Comparison of ENCODE assay signal across 1 cellular context in genomic region chr9:125632321-125633115, GRCh38.
TF ChIP-seq lines count a peak whose summit lies in the region.

No MANE protein-coding gene starts in this region.

TF ChIP-seq in GM12878, 131 proteins besides CTCF, POLR2A, EP300 and RAD21 (continued from another document and continues in another):
- TF ChIP-seq SUZ12 (IDR thresholded peaks at IDR 0.05; ENCODE audit: unreplicated experiment) (no peak), MLLT1 (IDR thresholded peaks at IDR 0.05) (peak; percentile 97), JUND (IDR thresholded peaks at IDR 0.05; ENCODE audit: low read depth, low read length) (peak; percentile 77; the same call in 1 of the 2 replicates), SREBF2 (IDR thresholded peaks at IDR 0.05; ENCODE audit: low read length) (no peak), USF2 (IDR thresholded peaks at IDR 0.05; ENCODE audit: borderline replicate concordance, low read depth, low read length) (no peak; the same call in 1 of the 2 replicates), NKRF (conservative IDR thresholded peaks at IDR 0.05) (no peak; the same call in 1 of the 2 replicates), CHD2 (IDR thresholded peaks at IDR 0.05; ENCODE audit: borderline replicate concordance, low read depth, low read length) (peak; percentile 92), NFIC (IDR thresholded peaks at IDR 0.05; ENCODE audit: low read depth, low read length) (peak; percentile 100), MTA3 (IDR thresholded peaks at IDR 0.05; ENCODE audit: borderline replicate concordance, low read length) (peak; percentile 99), PBX3 (IDR thresholded peaks at IDR 0.05; ENCODE audit: insufficient replicate concordance, low read depth, low read length) (peak; percentile 91), CUX1 (IDR thresholded peaks at IDR 0.05; ENCODE audit: insufficient replicate concordance, low read depth, low read length) (peak; percentile 87), FOXM1 (IDR thresholded peaks at IDR 0.05; ENCODE audit: low read depth, low read length) (peak; percentile 99), PML (IDR thresholded peaks at IDR 0.05; ENCODE audit: low read length) (peak; percentile 92), ZZZ3 (IDR thresholded peaks at IDR 0.05; ENCODE audit: control insufficient read depth, insufficient read length, low read depth) (no peak), BHLHE40 (IDR thresholded peaks at IDR 0.05; ENCODE audit: borderline replicate concordance in 1 of 2, low read depth in 2 of 2, low read length in 1 of 2) (peak; percentile 96 to 98), PRDM15 (CRISPR knock-in tag; IDR thresholded peaks at IDR 0.05) (no peak), RELA (IDR thresholded peaks at IDR 0.05; ENCODE audit: borderline replicate concordance, partially characterized antibody) (peak; percentile 78), TARDBP (IDR thresholded peaks at IDR 0.05; ENCODE audit: borderline replicate concordance) (0 out of 2 replicates have a peak, but pooled peaks have one; percentile 65), SIN3A (IDR thresholded peaks at IDR 0.05; ENCODE audit: low read depth, low read length) (no peak), GATAD2B (conservative IDR thresholded peaks at IDR 0.05; ENCODE audit: low read depth) (peak; percentile 84), BRCA1 (IDR thresholded peaks at IDR 0.05; ENCODE audit: low read depth, low read length) (no peak), ZBED1 (IDR thresholded peaks at IDR 0.05; ENCODE audit: borderline replicate concordance) (peak; percentile 96), YBX1 (IDR thresholded peaks at IDR 0.05) (0 out of 2 replicates have a peak, but pooled peaks have one; percentile 49), EED (IDR thresholded peaks at IDR 0.05; ENCODE audit: low read depth) (peak; percentile 99), IKZF2 (IDR thresholded peaks at IDR 0.05) (peak; percentile 100), CBFB (IDR thresholded peaks at IDR 0.05; ENCODE audit: low read depth) (peak; percentile 92), ZNF384 (IDR thresholded peaks at IDR 0.05; ENCODE audit: borderline replicate concordance, low read depth, low read length) (no peak), CEBPB (IDR thresholded peaks at IDR 0.05; ENCODE audit: borderline replicate concordance in 1 of 2, low read depth in 2 of 2, low read length in 2 of 2) (peak in 1 of 2 experiments; percentile 77; a peak in 1 of 4 replicates), TCF7 (IDR thresholded peaks at IDR 0.05; ENCODE audit: borderline replicate concordance) (peak; percentile 96), SPI1 (IDR thresholded peaks at IDR 0.05; ENCODE audit: borderline replicate concordance, insufficient read depth, low read depth, low read length) (peak; percentile 98), POLR2AphosphoS5 (IDR thresholded peaks at IDR 0.05; ENCODE audit: low read length) (peak; percentile 49), ATF2 (IDR thresholded peaks at IDR 0.05; ENCODE audit: low read length) (peak; percentile 95), ZBTB40 (IDR thresholded peaks at IDR 0.05; ENCODE audit: borderline replicate concordance) (no peak), ATF3 (IDR thresholded peaks at IDR 0.05; ENCODE audit: borderline replicate concordance, extremely low read depth, low read depth, low read length) (no peak)
